ENCODE assay signal across 26 cellular contexts in genomic region chr12:122155705-122156104, GRCh38. TPM values are rescaled to one million over a fixed set of nuclear protein-coding genes. Genes with fewer than 3 reads are reported as not detected.
"Had no signal": no experiment of that assay in that cellular context is flagged by ENCODE, and none has a peak within 500 bp of the region (broad histone marks: within the 10 kb centered on the region; RNA-seq: fewer than 3 reads in every experiment).

No MANE protein-coding gene starts in this region.

- H3K36me3 ChIP-seq: ascending aorta, brain microvascular endothelial cell, lower lobe of right lung, neural progenitor cell, tibial artery had no signal

- H3K4me3 Mint-ChIP-seq: dendritic cell treated with granulocyte-macrophage colony-stimulating factor and Interleukin-4, amounts not matched to agents 40 ng/mL and 50 ng/mL, for 4 days; naive B cell; neural progenitor cell; stimulated activated naive CD8-positive, alpha-beta T cell treated with anti-CD3 and anti-CD28 coated beads, Interleukin-15, amount 100 ng/mL, for 72 hours had no signal

- H3K4me3 ChIP-seq: ascending aorta, hepatocyte, lower lobe of right lung, neural progenitor cell, tibial artery had no signal

- H3K27me3 ChIP-seq: ascending aorta, brain microvascular endothelial cell, hepatocyte, neural progenitor cell, tibial artery had no signal

- H3K4me1 Mint-ChIP-seq: naive B cell; neural progenitor cell; stimulated activated naive CD8-positive, alpha-beta T cell treated with anti-CD3 and anti-CD28 coated beads, Interleukin-15, amount 100 ng/mL, for 72 hours had no signal

- H3K27ac ChIP-seq: ascending aorta, brain microvascular endothelial cell, foreskin keratinocyte, hepatocyte, lower lobe of right lung, neural progenitor cell, tibial artery had no signal

- H3K4me1 ChIP-seq: ascending aorta, foreskin keratinocyte, lower lobe of right lung, tibial artery had no signal

- H3K27me3 Mint-ChIP-seq: dendritic cell treated with granulocyte-macrophage colony-stimulating factor and Interleukin-4, amounts not matched to agents 40 ng/mL and 50 ng/mL, for 4 days; stimulated activated naive CD8-positive, alpha-beta T cell treated with anti-CD3 and anti-CD28 coated beads, Interleukin-15, amount 100 ng/mL, for 72 hours had no signal

- H3K27ac Mint-ChIP-seq: activated naive CD4-positive, alpha-beta T cell treated with anti-CD3 and anti-CD28 coated beads, Interleukin-2, amount 50 U/mL, for 72 hours; dendritic cell treated with granulocyte-macrophage colony-stimulating factor and Interleukin-4, amounts not matched to agents 40 ng/mL and 50 ng/mL, for 4 days; naive B cell; neural progenitor cell; progenitor cell of endocrine pancreas; stimulated activated naive CD8-positive, alpha-beta T cell treated with anti-CD3 and anti-CD28 coated beads, Interleukin-15, amount 100 ng/mL, for 72 hours had no signal

- H3K9me3 Mint-ChIP-seq: activated naive CD4-positive, alpha-beta T cell treated with anti-CD3 and anti-CD28 coated beads, Interleukin-2, amount 50 U/mL, for 72 hours; dendritic cell treated with granulocyte-macrophage colony-stimulating factor and Interleukin-4, amounts not matched to agents 40 ng/mL and 50 ng/mL, for 4 days; immature natural killer cell; naive B cell; neural progenitor cell; stimulated activated naive CD8-positive, alpha-beta T cell treated with anti-CD3 and anti-CD28 coated beads, Interleukin-15, amount 100 ng/mL, for 72 hours had no signal

- H3K36me3 Mint-ChIP-seq: activated naive CD4-positive, alpha-beta T cell treated with anti-CD3 and anti-CD28 coated beads, Interleukin-2, amount 50 U/mL, for 72 hours; immature natural killer cell; naive B cell; neural progenitor cell had no signal

- H3K9me3 ChIP-seq: ascending aorta, lower lobe of right lung, tibial artery had no signal

- DNase-seq: activated T-cell treated with anti-CD3 and anti-CD28 coated beads, Interleukin-2, amount 50 U/mL, for 1 hour; brain microvascular endothelial cell; caudate nucleus; effector CD4-positive, alpha-beta T cell; foreskin keratinocyte; immature natural killer cell; lower lobe of right lung; naive B cell; retina; stimulated activated naive CD8-positive, alpha-beta T cell treated with anti-CD3 and anti-CD28 coated beads, Interleukin-15, amount 100 ng/mL, for 72 hours; T-helper 1 cell; tibial artery had no signal

- ATAC-seq: activated naive CD4-positive, alpha-beta T cell treated with anti-CD3 and anti-CD28 coated beads, Interleukin-2, amount 50 U/mL, for 72 hours; foreskin keratinocyte; left lobe of liver; lower lobe of right lung; stimulated activated naive CD8-positive, alpha-beta T cell treated with anti-CD3 and anti-CD28 coated beads, Interleukin-15, amount 100 ng/mL, for 72 hours had no signal

RNA-seq across cellular contexts. Expression of gene IL31, which starts 18.3 kb away (rescaled TPM):
- total RNA-seq: ascending aorta, foreskin keratinocyte, hepatocyte, kidney epithelial cell, left lobe of liver, lower lobe of right lung, mesenteric fat pad, mucosa of gallbladder, osteocyte, progenitor cell of endocrine pancreas, urinary bladder had no signal
- polyA plus RNA-seq: adipose tissue, esophagus, foreskin keratinocyte, hepatocyte, immature natural killer cell, urinary bladder had no signal

RNA-seq across cellular contexts. Expression of gene LRRC43, which starts 27.2 kb away (rescaled TPM):
- total RNA-seq: ascending aorta, urinary bladder had no signal

RNA-seq across cellular contexts. Expression of gene B3GNT4, which starts 47.8 kb away (rescaled TPM):
- total RNA-seq: ascending aorta, left lobe of liver, mesenteric fat pad had no signal
